Comparison of ENCODE assay signal across 8 cellular contexts in genomic region chr15:68730491-68731317, GRCh38.
DNase-seq lines count a peak whose midpoint lies in the region; ATAC-seq, FAIRE-seq and TF ChIP-seq lines count a peak whose summit lies in the region.

No MANE protein-coding gene starts in this region.

- H3K4me1 ChIP-seq in BLaER1 (peaks cover 53% of the 10 kb centered on the region), lung (ENCODE audit: control insufficient read depth in 2 of 2, insufficient read depth in 2 of 2, low read length in 2 of 2) (peaks cover 0 to 9% of the 10 kb centered on the region in 2 donors), upper lobe of left lung (peaks cover 11 to 24% (median 17%) of the 10 kb centered on the region in 4 donors)

- H3K27me3 ChIP-seq in BLaER1, result no peaks in the 10 kb centered on the region
- H3K27me3 ChIP-seq in lung (ENCODE audit: control insufficient read depth, insufficient read depth), result no peaks in the 10 kb centered on the region
- no peaks in the 10 kb centered on the region for H3K27me3 ChIP-seq in upper lobe of left lung

- H3K4me2 ChIP-seq in BLaER1, result peak overlapping the region; percentile 6; the same call in 1 of the 2 replicates

- TF ChIP-seq EP300 in upper lobe of left lung (IDR thresholded peaks at IDR 0.05), result no peak

- no peak overlapping the region for H3K9ac ChIP-seq in BLaER1

- no peak for ATAC-seq in lung (ENCODE audit: insufficient read depth, low FRiP score)
- ATAC-seq in upper lobe of left lung (ENCODE audit: low FRiP score in 2 of 2), result peak in 1 of 2 donors; percentile 63
- ATAC-seq in GM18505 (IDR thresholded peaks at IDR 0.05; ENCODE audit: unreplicated experiment), result no peak

- no peaks in the 10 kb centered on the region for H3K36me3 ChIP-seq in BLaER1
- no peaks in the 10 kb centered on the region for H3K36me3 ChIP-seq in lung (ENCODE audit: control insufficient read depth in 2 of 2, insufficient read depth in 2 of 2, low read length in 2 of 2)
- no peaks in the 10 kb centered on the region for H3K36me3 ChIP-seq in upper lobe of left lung

- no peak for TF ChIP-seq POLR2A in upper lobe of left lung (IDR thresholded peaks at IDR 0.05)
- TF ChIP-seq POLR2A in GM18505 (IDR thresholded peaks at IDR 0.05; ENCODE audit: borderline replicate concordance, extremely low read depth, insufficient read depth, insufficient read length), result no peak

- FAIRE-seq in GM18507 (lab: Jason Lieb, UNC), result peak; percentile 46

- 44 to 56% methylated on average over 13 of the region's 13 CpGs for WGBS in lung, 2 donors
- 46 to 53% methylated on average over 13 of the region's 13 CpGs for WGBS in upper lobe of left lung, 2 donors

- H3K27ac ChIP-seq in BLaER1 (peak overlapping the region; percentile 38; the same call in 1 of the 2 replicates), lung (ENCODE audit: low read depth in 1 of 2, low read length in 1 of 2) (peak overlapping the region in 1 of 2 donors; percentile 57), upper lobe of left lung (peak overlapping the region in 3 of 4 donors; percentile 12 to 62 (median 27))

- no peaks in the 10 kb centered on the region for H4K20me1 ChIP-seq in BLaER1

- DNase-seq in GM18507 (ENCODE audit: extremely low spot score, insufficient read length, low read depth), result no peak
- DNase-seq in RPMI7951 (ENCODE audit: low read depth), result peak; percentile 42
- DNase-seq in effector CD8-positive, alpha-beta T cell (lab: John Stamatoyannopoulos, UW), result peak; percentile 5
- peak; percentile 37 for DNase-seq in lung (ENCODE audit: low spot score)
- peak in 1 of 2 donors; percentile 25 for DNase-seq in upper lobe of left lung
- DNase-seq in NCI-H2107 (lab: John Stamatoyannopoulos, UW), result no peak

- peak; percentile 23 for TF ChIP-seq CTCF in lung (IDR thresholded peaks at IDR 0.05; ENCODE audit: control extremely low read depth, extremely low read depth)
- peak; percentile 39 to 58 (median 53) for TF ChIP-seq CTCF in upper lobe of left lung (IDR thresholded peaks at IDR 0.05)

- no peak overlapping the region for H3K4me3 ChIP-seq in BLaER1
- no peak overlapping the region for H3K4me3 ChIP-seq in lung
- H3K4me3 ChIP-seq in upper lobe of left lung, result no peak overlapping the region

- H3K9me3 ChIP-seq in BLaER1 (no peaks in the 10 kb centered on the region), lung (ENCODE audit: control insufficient read depth in 2 of 2, insufficient read depth in 1 of 2, low read length in 1 of 2) (no peaks in the 10 kb centered on the region), upper lobe of left lung (no peaks in the 10 kb centered on the region)

Comparison
In these comparisons a context has a peak if more than half of its experiments do, and no peak if none do; other contexts are left out.
1. DNase-seq: peak in RPMI7951 (single experiment), effector CD8-positive, alpha-beta T cell (single experiment) and lung (single experiment); none in GM18507 (single experiment) and NCI-H2107 (single experiment).